4 cellular contexts compared by ENCODE assay signal in genomic region chr12:21745258-21745657, GRCh38. TPM values are rescaled to one million over a fixed set of nuclear protein-coding genes. Genes with fewer than 3 reads are reported as not detected.
"Had no signal": no experiment of that assay in that cellular context is flagged by ENCODE, and none has a peak within 500 bp of the region (broad histone marks: within the 10 kb centered on the region; RNA-seq: fewer than 3 reads in every experiment).

No MANE protein-coding gene starts in this region.

- H3K4me3 ChIP-seq: GM12878 had no signal

- DNase-seq: GDM1, GF-D8 had no signal

- ATAC-seq: GM12878 had no signal

RNA-seq across cellular contexts. Expression of gene KCNJ8, which starts 29.2 kb away (rescaled TPM):
- total RNA-seq: G401, GM12878 had no signal
- polyA plus RNA-seq: GM12878 had no signal
